ENCODE assay signal across 1 cellular context in genomic region chr10:72174297-72174662, GRCh38.
TF ChIP-seq lines count a peak whose summit lies in the region.

No MANE protein-coding gene starts in this region.

TF ChIP-seq in GM23338, 12 proteins besides CTCF, POLR2A, EP300 and RAD21 (continued from another document):
- TF ChIP-seq REST (IDR thresholded peaks at IDR 0.05; ENCODE audit: unreplicated experiment): no peak
- no peak for TF ChIP-seq ZNF462 (CRISPR knock-in tag; IDR thresholded peaks at IDR 0.05)
- TF ChIP-seq EZH2phosphoT487 (IDR thresholded peaks at IDR 0.05; ENCODE audit: unreplicated experiment): no peak
- no peak for TF ChIP-seq ETS1 (IDR thresholded peaks at IDR 0.05)
- no peak for TF ChIP-seq JUNB (IDR thresholded peaks at IDR 0.05; ENCODE audit: unreplicated experiment)
- TF ChIP-seq ZNF331 (CRISPR knock-in tag; IDR thresholded peaks at IDR 0.05; ENCODE audit: low read depth): no peak
